In the genomic region with DNA sequence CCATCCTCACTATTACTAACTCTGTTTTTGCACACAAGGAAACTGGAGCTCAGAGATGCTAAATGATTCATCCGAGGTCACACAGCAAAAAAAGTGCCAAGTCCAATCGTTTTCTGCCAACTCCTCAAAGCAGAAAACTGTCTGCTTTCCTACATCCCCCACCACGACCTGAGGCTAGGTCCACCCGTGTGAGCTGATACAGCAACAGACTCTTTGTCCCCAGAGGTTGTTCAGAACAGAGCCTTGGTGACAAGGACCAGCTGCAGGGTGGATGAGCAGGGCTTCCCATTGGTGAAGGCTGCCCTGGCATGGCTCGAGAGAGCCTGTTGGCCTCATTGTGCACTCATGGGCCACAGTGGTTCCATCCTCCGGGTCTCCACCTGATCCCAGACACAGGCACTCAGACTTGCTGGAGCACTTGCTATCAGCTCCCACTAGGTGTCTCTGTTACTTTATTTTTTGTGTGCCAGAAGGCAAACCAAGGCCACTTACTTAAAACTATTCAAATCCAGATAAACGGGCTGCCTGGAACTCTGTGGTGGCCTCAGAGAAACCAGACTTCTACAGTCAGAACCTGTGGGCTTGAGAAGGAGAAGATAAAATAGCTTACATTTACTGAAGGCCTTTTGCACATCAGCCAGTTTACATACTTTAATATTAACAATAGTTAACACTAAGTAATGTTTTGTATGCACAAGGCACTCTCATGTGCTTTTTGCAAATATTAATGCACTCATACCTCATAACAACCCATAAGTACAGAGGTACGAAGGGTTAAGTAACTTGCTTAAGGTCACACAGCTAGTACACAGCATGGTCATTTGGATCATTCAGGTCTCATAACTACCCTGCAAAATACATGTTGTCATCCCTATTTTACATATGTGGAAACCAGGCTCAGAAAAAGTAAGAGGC, we compare ENCODE assay signal across 9 cellular contexts.
A peak's percentile ranks its signal among the peaks of the same experiment; 100 is the strongest.
DNase-seq lines count a peak whose midpoint lies in the region; ATAC-seq and FAIRE-seq lines count a peak whose summit lies in the region.
"Had no signal": no experiment of that assay in that cellular context is flagged by ENCODE, and none has a peak within 500 bp of the region (broad histone marks: within the 10 kb centered on the region; RNA-seq: fewer than 3 reads in every experiment).

No MANE protein-coding gene starts in this region.

- POLR2A ChIA-PET in activated CD8-positive, alpha-beta T cell treated with anti-CD3 and anti-CD28 coated beads, Interleukin-2, amount 10 ng/mL, durations not matched to agents 7 days and 5 days (lab: Charles Lee) = no interaction called here

- no peaks in the 10 kb centered on the region for H3K4me1 Mint-ChIP-seq in activated CD8-positive, alpha-beta T cell treated with anti-CD3 and anti-CD28 coated beads, Interleukin-2, amount 10 ng/mL, durations not matched to agents 7 days and 5 days (ENCODE audit: low read depth)
- H3K4me1 Mint-ChIP-seq: CD4-positive, CD25-positive, alpha-beta regulatory T cell had no signal

- H3K27ac Mint-ChIP-seq in activated CD8-positive, alpha-beta T cell treated with anti-CD3 and anti-CD28 coated beads, Interleukin-2, amount 10 ng/mL, durations not matched to agents 7 days and 5 days = no peak overlapping the region
- H3K27ac Mint-ChIP-seq: CD4-positive, CD25-positive, alpha-beta regulatory T cell had no signal

- no peak for FAIRE-seq in frontal cortex (lab: Jason Lieb, UNC)

- no peak overlapping the region for H3K4me3 Mint-ChIP-seq in activated CD8-positive, alpha-beta T cell treated with anti-CD3 and anti-CD28 coated beads, Interleukin-2, amount 10 ng/mL, durations not matched to agents 7 days and 5 days
- H3K4me3 Mint-ChIP-seq: CD4-positive, CD25-positive, alpha-beta regulatory T cell had no signal

- peak; percentile 53 for ATAC-seq in HG03571 (IDR thresholded peaks at IDR 0.05; ENCODE audit: unreplicated experiment)
- ATAC-seq in activated CD8-positive, alpha-beta T cell treated with anti-CD3 and anti-CD28 coated beads, Interleukin-2, amount 10 ng/mL, durations not matched to agents 7 days and 5 days = peak; percentile 53
- ATAC-seq in HG03196 (IDR thresholded peaks at IDR 0.05; ENCODE audit: unreplicated experiment) = no peak

- DNase-seq in activated CD4-positive, alpha-beta T cell treated with anti-CD3 and anti-CD28 coated beads for 48 hours = peak; percentile 31
- DNase-seq in activated CD4-positive, alpha-beta T cell treated with anti-CD3 and anti-CD28 coated beads for 1 hour = no peak
- DNase-seq in NCI-H524 treated with DMSO at 0.1 percent for 48 hours (lab: John Stamatoyannopoulos, UW) (peak; percentile 14), frontal cortex (ENCODE audit: low spot score in 2 of 2) (peak; percentile 36 to 67), nucleus accumbens (lab: John Stamatoyannopoulos, UW) (peak in 44 of 56 donors; percentile 4 to 68 (median 32))
- peak; percentile 46 for DNase-seq in activated CD8-positive, alpha-beta T cell treated with anti-CD3 and anti-CD28 coated beads, Interleukin-2, amount 10 ng/mL, durations not matched to agents 7 days and 5 days

- peaks cover 25% of the 10 kb centered on the region for H3K27me3 Mint-ChIP-seq in activated CD8-positive, alpha-beta T cell treated with anti-CD3 and anti-CD28 coated beads, Interleukin-2, amount 10 ng/mL, durations not matched to agents 7 days and 5 days (ENCODE audit: low read depth)

- H3K9me3 Mint-ChIP-seq in activated CD8-positive, alpha-beta T cell treated with anti-CD3 and anti-CD28 coated beads, Interleukin-2, amount 10 ng/mL, durations not matched to agents 7 days and 5 days (ENCODE audit: insufficient read depth) = no peaks in the 10 kb centered on the region

- H3K36me3 Mint-ChIP-seq in activated CD8-positive, alpha-beta T cell treated with anti-CD3 and anti-CD28 coated beads, Interleukin-2, amount 10 ng/mL, durations not matched to agents 7 days and 5 days (ENCODE audit: low read depth) = no peaks in the 10 kb centered on the region
- H3K36me3 Mint-ChIP-seq: CD4-positive, CD25-positive, alpha-beta regulatory T cell had no signal

- CTCF ChIA-PET in activated CD8-positive, alpha-beta T cell treated with anti-CD3 and anti-CD28 coated beads, Interleukin-2, amount 10 ng/mL, durations not matched to agents 7 days and 5 days (lab: Charles Lee) = interaction anchor here (0.8 to 2.9 kb wide), 12 partner anchors 8 to 191 kb away, joined by 3 to 14 read pairs (median 4); no protein-coding TSS in a partner anchor
